ENCODE assay signal across 16 cellular contexts in the genomic region with DNA sequence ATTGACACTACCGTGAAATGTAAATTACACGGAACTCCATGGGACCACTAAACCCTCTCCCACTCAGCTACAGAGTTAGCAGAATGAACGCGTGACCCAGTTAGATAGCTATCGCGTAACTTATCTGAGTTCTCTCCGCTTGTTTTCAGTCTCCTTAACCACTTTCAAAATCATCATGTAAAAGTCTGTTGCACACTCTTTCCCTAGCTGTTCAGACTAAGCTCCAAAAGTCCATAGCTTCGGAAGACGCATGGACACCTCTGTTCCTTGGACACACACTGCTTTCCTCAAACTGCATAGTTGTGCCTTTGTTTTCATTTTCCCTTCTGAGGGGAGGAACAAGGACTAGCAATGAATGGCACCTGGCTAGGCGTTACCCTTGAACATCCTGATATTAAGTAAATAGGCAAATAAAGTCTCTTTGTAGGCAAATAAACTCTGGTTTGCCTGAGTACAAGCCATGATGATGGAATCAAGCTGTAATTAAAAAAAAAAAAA.
DNase-seq lines count a peak whose midpoint lies in the region; ATAC-seq and TF ChIP-seq lines count a peak whose summit lies in the region.
"Had no signal": no experiment of that assay in that cellular context is flagged by ENCODE, and none has a peak within 500 bp of the region (broad histone marks: within the 10 kb centered on the region; RNA-seq: fewer than 3 reads in every experiment).

No MANE protein-coding gene starts in this region.

- H3K79me2 ChIP-seq in smooth muscle cell (ENCODE audit: low read depth): no peaks in the 10 kb centered on the region

- H3K36me3 ChIP-seq in adipocyte (ENCODE audit: control insufficient read depth, insufficient read depth, low read length, severe bottlenecking) (no peaks in the 10 kb centered on the region), lower lobe of right lung (no peaks in the 10 kb centered on the region), smooth muscle cell (ENCODE audit: low read depth) (no peaks in the 10 kb centered on the region)

- no peak overlapping the region for H2AFZ ChIP-seq in smooth muscle cell (ENCODE audit: low read depth)

- H3F3A ChIP-seq in smooth muscle cell (ENCODE audit: low read depth): peaks cover 26% of the 10 kb centered on the region

- H3K27me3 ChIP-seq in adipocyte (replicated peaks; ENCODE audit: control insufficient read depth, insufficient read depth, low read length) (no peaks in the 10 kb centered on the region), lower lobe of right lung (ENCODE audit: low read depth) (no peaks in the 10 kb centered on the region), smooth muscle cell (ENCODE audit: low read depth) (no peaks in the 10 kb centered on the region)

- peak overlapping the region; percentile 66 for H3K4me2 ChIP-seq in smooth muscle cell

- intact Hi-C loops in lower lobe of right lung (cut with DNase I): no loop called here

- DNase-seq in LNCaP clone FGC (ENCODE audit: low read depth) (peak; percentile 62), adipocyte (ENCODE audit: low read depth) (no peak), lower lobe of right lung (no peak), smooth muscle cell (lab: John Stamatoyannopoulos, UW; ENCODE audit: unreplicated experiment) (no peak), GM19240 (ENCODE audit: insufficient read length, low spot score) (no peak), inferior parietal cortex (ENCODE audit: extremely low spot score) (no peak)
- DNase-seq: activated CD4-positive, alpha-beta T cell treated with anti-CD3 and anti-CD28 coated beads, Interleukin-2, amount 10 ng/mL, durations not matched to agents 7 days and 5 days; activated naive CD4-positive, alpha-beta T cell treated with anti-CD3 and anti-CD28 coated beads for 36 hours; activated T-cell treated with anti-CD3 and anti-CD28 coated beads for 4 hours; NCI-H1092 treated with DMSO at 0.1 percent for 48 hours; NCI-H2171 treated with DMSO at 0.1 percent for 48 hours; stimulated activated CD4-positive, alpha-beta T cell treated with anti-CD3 and anti-CD28 coated beads, Interleukin-12 subunit alpha, Interleukin-12 subunit beta, amount 100 ng/mL, for 4 hours; stimulated activated naive CD4-positive, alpha-beta T cell had no signal

- 62% methylated on average over 10 of the region's 10 CpGs for WGBS in smooth muscle cell (ENCODE audit: low lambda C conversion rate)

- peak overlapping the region; percentile 54 for H3K9ac ChIP-seq in adipocyte (ENCODE audit: low read length)
- no peak overlapping the region for H3K9ac ChIP-seq in smooth muscle cell (ENCODE audit: low read depth)

- ATAC-seq in lower lobe of right lung (peak in 1 of 2 donors; percentile 53), HG02973 (IDR thresholded peaks at IDR 0.05; ENCODE audit: unreplicated experiment) (no peak), HG02981 (IDR thresholded peaks at IDR 0.05; ENCODE audit: unreplicated experiment) (no peak)

- H3K27ac ChIP-seq in lower lobe of right lung (peak overlapping the region; percentile 26), smooth muscle cell (ENCODE audit: low read depth) (peak overlapping the region; percentile 74)

- TF ChIP-seq CTCF in LNCaP clone FGC (IDR thresholded peaks at IDR 0.05; ENCODE audit: control insufficient read depth, extremely low read depth, insufficient read depth) (no peak), lower lobe of right lung (IDR thresholded peaks at IDR 0.05) (no peak), smooth muscle cell (IDR thresholded peaks at IDR 0.05; ENCODE audit: borderline replicate concordance, insufficient read depth, poor library complexity, severe bottlenecking) (no peak)

- H3K4me1 ChIP-seq in adipocyte (ENCODE audit: control insufficient read depth, insufficient read depth, low read length) (peaks cover 21% of the 10 kb centered on the region), lower lobe of right lung (peaks cover 51% of the 10 kb centered on the region), smooth muscle cell (ENCODE audit: low read depth) (peaks cover 27% of the 10 kb centered on the region)

- H3K4me3 ChIP-seq in LNCaP clone FGC (ENCODE audit: low read depth, low read length) (no peak overlapping the region), adipocyte (ENCODE audit: low read length) (peak overlapping the region; percentile 13), lower lobe of right lung (no peak overlapping the region), smooth muscle cell (no peak overlapping the region)
- H3K4me3 ChIP-seq: coronary artery had no signal

- peaks cover 12% of the 10 kb centered on the region for H4K20me1 ChIP-seq in smooth muscle cell (ENCODE audit: low read depth)

- no peaks in the 10 kb centered on the region for H3K9me3 ChIP-seq in adipocyte (ENCODE audit: control insufficient read depth, low read length)
- H3K9me3 ChIP-seq in lower lobe of right lung: no peaks in the 10 kb centered on the region
- no peaks in the 10 kb centered on the region for H3K9me3 ChIP-seq in smooth muscle cell (replicated peaks; ENCODE audit: low read depth)
